8 cellular contexts compared by ENCODE assay signal in the genomic region with DNA sequence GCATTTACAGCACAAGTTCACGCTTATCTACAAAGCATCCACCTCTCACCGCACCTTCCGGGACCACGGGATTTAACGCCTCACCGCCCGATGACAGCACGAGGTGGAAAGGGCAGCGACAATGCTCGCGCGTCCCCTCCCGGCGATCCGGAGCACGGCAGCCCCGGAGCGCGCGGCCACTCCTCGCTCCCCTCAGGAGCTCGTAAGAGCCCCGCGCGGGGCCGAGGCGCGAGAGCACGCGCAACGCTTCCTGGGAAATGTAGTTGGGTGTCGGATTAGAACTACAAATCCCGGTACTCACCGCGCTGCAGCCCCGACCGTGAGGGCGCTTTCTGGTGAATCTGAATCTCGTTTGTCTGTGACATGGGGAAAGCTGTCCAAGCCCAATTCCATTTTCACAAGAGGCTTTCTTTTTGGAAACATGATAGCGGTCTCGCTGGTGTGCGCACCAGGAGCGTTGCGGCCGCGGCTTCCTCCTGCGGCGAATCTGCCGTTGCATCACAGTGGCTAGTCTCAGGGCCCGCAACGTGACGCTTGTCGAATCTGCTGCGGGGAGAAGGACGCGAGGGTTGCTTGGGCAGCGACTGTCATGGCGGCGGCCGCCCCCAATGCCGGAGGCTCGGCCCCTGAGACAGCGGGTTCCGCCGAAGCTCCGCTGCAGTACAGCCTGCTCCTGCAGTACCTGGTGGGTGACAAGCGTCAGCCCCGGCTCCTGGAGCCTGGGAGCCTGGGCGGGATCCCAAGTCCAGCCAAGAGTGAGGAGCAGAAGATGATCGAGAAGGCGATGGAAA. TPM values are rescaled to one million over a fixed set of nuclear protein-coding genes. Genes with fewer than 3 reads are reported as not detected.
DNase-seq lines count a peak whose midpoint lies in the region; ATAC-seq and TF ChIP-seq lines count a peak whose summit lies in the region.

Gene TIMM22, plus strand, starts transcription at position 576 of the 791 bp plus-strand sequence. Its CDS starts 14 bp downstream, at position 590.

- peak within 1 kb of the TSS; percentile 98 for H4K91ac ChIP-seq in IMR-90 (ENCODE audit: insufficient read depth, low read depth, low read length)

- H3K4me2 ChIP-seq in IMR-90 (ENCODE audit: low read depth, low read length), result peak within 1 kb of the TSS; percentile 73
- peak within 1 kb of the TSS; percentile 67 for H3K4me2 ChIP-seq in OCI-LY7 (ENCODE audit: low read length)

- in situ Hi-C loops in IMR-90 (cut with MboI; ENCODE audit: low sequenced_read_pairs), result no loop called here

- peak within 1 kb of the TSS; percentile 92 for H3K14ac ChIP-seq in IMR-90 (replicated peaks; ENCODE audit: low read depth, low read length)

- H3K79me2 ChIP-seq in OCI-LY7 (ENCODE audit: insufficient read depth, low read depth, low read length), result peaks cover 19% of the 10 kb centered on the region; the same call in 1 of the 2 replicates

- H2AK5ac ChIP-seq in IMR-90 (ENCODE audit: low read depth, low read length), result peak within 1 kb of the TSS; percentile 93

- peak within 1 kb of the TSS; percentile 83 for H4K5ac ChIP-seq in IMR-90 (ENCODE audit: low read depth, low read length)

- H3K4me3 ChIP-seq in IMR-90 (ENCODE audit: insufficient read depth, low read depth, low read length), result peak within 1 kb of the TSS; percentile 54
- peak within 1 kb of the TSS; percentile 92 for H3K4me3 ChIP-seq in OCI-LY7 (ENCODE audit: low read depth, low read length, poor library complexity, severe bottlenecking)
- peak within 1 kb of the TSS; percentile 84 for H3K4me3 ChIP-seq in mononuclear cell (ENCODE audit: low read length)

- 0% methylated on average over 48 of the region's 71 CpGs; no CpG with 5 or more reads in 1 of the 2 experiments for WGBS in IMR-90 (ENCODE audit: extremely low coverage in 2 of 2, insufficient read length in 1 of 2), 2 experiments

- H2AK9ac ChIP-seq in IMR-90 (replicated peaks; ENCODE audit: low read depth, low read length, poor library complexity), result peak within 1 kb of the TSS; percentile 90

- H4K20me1 ChIP-seq in IMR-90 (ENCODE audit: insufficient read depth, low read length) (peaks cover 34% of the 10 kb centered on the region), OCI-LY7 (ENCODE audit: insufficient read depth, low read length) (peaks cover 11% of the 10 kb centered on the region)

- H3K9ac ChIP-seq in IMR-90 (ENCODE audit: low read depth, low read length), result peak within 1 kb of the TSS; percentile 94

- H2BK120ac ChIP-seq in IMR-90 (ENCODE audit: low read depth, low read length), result peak within 1 kb of the TSS; percentile 94

- DNase-seq in DMS153 (lab: John Stamatoyannopoulos, UW) (peak; percentile 83), IMR-90 (peak; percentile 97), OCI-LY7 (ENCODE audit: low spot score) (peak; percentile 99), activated T-cell treated with anti-CD3 and anti-CD28 coated beads for 1 hour (ENCODE audit: low read depth) (peak; percentile 83), epidermal melanocyte (ENCODE audit: insufficient read length, low spot score) (peak; percentile 95)
- DNase-seq in stimulated activated CD8-positive, alpha-beta memory T cell treated with anti-CD3 and anti-CD28 coated beads, Interleukin-4, amount 100 ng/mL, for 1 hour (ENCODE audit: low read depth in 2 of 2, low spot score in 1 of 2), result peak; percentile 67 to 80

- H2BK20ac ChIP-seq in IMR-90 (ENCODE audit: low read depth, low read length), result peak within 1 kb of the TSS; percentile 86

- no peaks in the 10 kb centered on the region for H3K27me3 ChIP-seq in IMR-90 (ENCODE audit: control insufficient read depth, insufficient read depth, low read length)
- no peaks in the 10 kb centered on the region for H3K27me3 ChIP-seq in mononuclear cell (ENCODE audit: insufficient read depth, low read length)

- peak; percentile 72 for TF ChIP-seq POLR2A in IMR-90 (IDR thresholded peaks at IDR 0.05; ENCODE audit: low read depth, low read length)

- intact Hi-C loops in IMR-90 (cut with micrococcal nuclease) (loop anchor here (5.0 kb wide), 2 partner anchors 584 to 854 kb away; a partner anchor contains a TSS), OCI-LY7 (cut with micrococcal nuclease; ENCODE audit: unreplicated experiment) (loop anchor here (1.0 to 5.0 kb wide), 5 partner anchors 15 to 584 kb away; partner anchors contain the start of genes GLOD4 and MRM3)

- H3K9me3 ChIP-seq in IMR-90 (ENCODE audit: control insufficient read depth, insufficient read depth, low read length) (no peaks in the 10 kb centered on the region), OCI-LY7 (ENCODE audit: low read length) (peaks cover 19% of the 10 kb centered on the region; the same call in 1 of the 2 replicates), mononuclear cell (ENCODE audit: low read depth, low read length) (peaks cover 17% of the 10 kb centered on the region)

- H2AFZ ChIP-seq in IMR-90 (replicated peaks; ENCODE audit: low read length, poor library complexity) (peak within 1 kb of the TSS; percentile 90), OCI-LY7 (ENCODE audit: low read length) (peak within 1 kb of the TSS; percentile 74; the same call in 1 of the 2 replicates)

- peaks cover 23 to 36% of the 10 kb centered on the region in 2 experiments for H3K79me1 ChIP-seq in IMR-90 (ENCODE audit: low read depth in 1 of 2, low read length in 2 of 2)

- peak; percentile 95 for TF ChIP-seq CTCF in IMR-90 (conservative IDR thresholded peaks at IDR 0.05; ENCODE audit: low read depth, low read length)
- TF ChIP-seq CTCF in OCI-LY7 (conservative IDR thresholded peaks at IDR 0.05; ENCODE audit: low read length), result peak; percentile 89

- CTCF ChIA-PET in IMR-90 (lab: Yijun Ruan, JAX), result interaction anchor here (0.5 to 1.9 kb wide), 20 partner anchors 11 to 798 kb away, joined by 3 to 7 read pairs (median 3); partner anchors contain the start of gene GEMIN4
- CTCF ChIA-PET in OCI-LY7 (lab: Charles Lee; ENCODE audit: unreplicated experiment), result interaction anchor here (0.6 kb wide), 2 partner anchors 192 to 381 kb away, joined by 3 read pairs; no protein-coding TSS in a partner anchor

- dilution Hi-C loops in IMR-90 (cut with HindIII; ENCODE audit: low sequenced_read_pairs, unreplicated experiment), result loop anchor here (25.0 kb wide), 1 partner anchor 209 kb away; the partner anchor contains the start of genes GLOD4 and MRM3

- peak; percentile 88 for TF ChIP-seq RAD21 in IMR-90 (IDR thresholded peaks at IDR 0.05; ENCODE audit: low read length)

- H3K56ac ChIP-seq in IMR-90 (ENCODE audit: extremely low read depth, insufficient read depth, low read length), result peak within 1 kb of the TSS; percentile 95

- H3K9me2 ChIP-seq in OCI-LY7 (ENCODE audit: insufficient read depth, low read length), result no peaks in the 10 kb centered on the region

- POLR2A ChIA-PET in IMR-90 (lab: Charles Lee; ENCODE audit: unreplicated experiment), result no interaction called here
- POLR2A ChIA-PET in OCI-LY7 (lab: Charles Lee), result interaction anchor here (0.6 to 0.7 kb wide), 2 partner anchors 181 to 513 kb away, joined by 3 read pairs; no protein-coding TSS in a partner anchor

- BruUV-seq in IMR-90 (replicated peaks; lab: Mats Ljungman, UMichigan) (no TSS peak), OCI-LY7 (replicated peaks; lab: Mats Ljungman, UMichigan) (no TSS peak)

- H3K23ac ChIP-seq in IMR-90 (ENCODE audit: low read depth, low read length), result peak within 1 kb of the TSS; percentile 83

- H3K4ac ChIP-seq in IMR-90 (ENCODE audit: low read depth, low read length), result peak within 1 kb of the TSS; percentile 90

- peaks cover 9% of the 10 kb centered on the region for H3K9me1 ChIP-seq in IMR-90 (ENCODE audit: insufficient read depth, low read length)

- peak within 1 kb of the TSS; percentile 95 for H3K27ac ChIP-seq in IMR-90 (ENCODE audit: insufficient read depth, low read length)
- H3K27ac ChIP-seq in OCI-LY7 (ENCODE audit: low read depth, low read length, poor library complexity, severe bottlenecking), result peak within 1 kb of the TSS; percentile 59

- peak; percentile 90 for ATAC-seq in GM21528 (IDR thresholded peaks at IDR 0.05; ENCODE audit: low FRiP score, unreplicated experiment)
- peak; percentile 92 for ATAC-seq in IMR-90 (ENCODE audit: low read depth)

- peak within 1 kb of the TSS; percentile 95 to 98 for H4K8ac ChIP-seq in IMR-90 (ENCODE audit: low read depth in 2 of 2, low read length in 2 of 2)

- peak within 1 kb of the TSS; percentile 90; the same call in 1 of the 3 replicates for H2BK15ac ChIP-seq in IMR-90 (ENCODE audit: low read depth, low read length)

- peak within 1 kb of the TSS; percentile 93 for H3K18ac ChIP-seq in IMR-90 (ENCODE audit: low read depth, low read length)

- H3K36me3 ChIP-seq in IMR-90 (ENCODE audit: control insufficient read depth, insufficient read depth, low read length) (peaks cover 17% of the 10 kb centered on the region), OCI-LY7 (ENCODE audit: insufficient read depth, low read length) (peaks cover 31% of the 10 kb centered on the region)

- H3K4me1 ChIP-seq in IMR-90 (ENCODE audit: control insufficient read depth, insufficient read depth, low read length) (peaks cover 20% of the 10 kb centered on the region), OCI-LY7 (ENCODE audit: insufficient read depth, low read length, poor library complexity, severe bottlenecking) (peaks cover 12% of the 10 kb centered on the region), mononuclear cell (ENCODE audit: insufficient read depth, low read length) (peaks cover 22% of the 10 kb centered on the region)

- H2BK5ac ChIP-seq in IMR-90 (ENCODE audit: low read depth, low read length, poor library complexity, severe bottlenecking), result peak within 1 kb of the TSS; percentile 91

TF ChIP-seq in IMR-90, 13 proteins besides CTCF, POLR2A, EP300 and RAD21 (continues in another document):
- TF ChIP-seq FOS (IDR thresholded peaks at IDR 0.05; ENCODE audit: low read depth, low read length) (0 out of 2 replicates have a peak, but pooled peaks have one; percentile 24), SMC3 (IDR thresholded peaks at IDR 0.05; ENCODE audit: low read depth, low read length) (peak; percentile 61), BHLHE40 (IDR thresholded peaks at IDR 0.05; ENCODE audit: low read depth, low read length) (peak; percentile 69), MAZ (IDR thresholded peaks at IDR 0.05; ENCODE audit: borderline replicate concordance, low read depth, low read length) (peak; percentile 78), CHD1 (IDR thresholded peaks at IDR 0.05; ENCODE audit: low read depth, low read length) (no peak), MAFK (IDR thresholded peaks at IDR 0.05; ENCODE audit: low read depth, low read length) (no peak)

RNA-seq across cellular contexts. Expression of gene TIMM22, which starts in this region (rescaled TPM):
- total RNA-seq in IMR-90 (2012; rRNA removed), result 12.7 and 14.4 TPM in 2 replicates
- 12.7 and 12.9 TPM in 2 replicates for polyA plus RNA-seq in IMR-90 (2012; rRNA removed)
- 9.9 and 11.0 TPM in 2 replicates for polyA plus RNA-seq in IMR-90 (2012; cell fraction: cytosol; rRNA removed)
- polyA plus RNA-seq in IMR-90 (2012; cell fraction: nucleus; rRNA removed; ENCODE audit: low replicate concordance), result 4.6 and 5.7 TPM in 2 replicates
- total RNA-seq in OCI-LY7 (2014; rRNA removed; shearing (Covaris generic)), result 12.8 and 15.7 TPM in 2 replicates
- 10.6 and 13.8 TPM in 2 replicates for total RNA-seq in OCI-LY7 (2022)
- 9.4 TPM for total RNA-seq in mononuclear cell

Comparison
In these comparisons a context has a peak if more than half of its experiments do, and no peak if none do; other contexts are left out.
1. Peak in every context shown above with its lines: DNase-seq, ATAC-seq, H3K4me3 ChIP-seq and H3K27ac ChIP-seq.